Comparison of ENCODE assay signal across 31 cellular contexts in the genomic region with DNA sequence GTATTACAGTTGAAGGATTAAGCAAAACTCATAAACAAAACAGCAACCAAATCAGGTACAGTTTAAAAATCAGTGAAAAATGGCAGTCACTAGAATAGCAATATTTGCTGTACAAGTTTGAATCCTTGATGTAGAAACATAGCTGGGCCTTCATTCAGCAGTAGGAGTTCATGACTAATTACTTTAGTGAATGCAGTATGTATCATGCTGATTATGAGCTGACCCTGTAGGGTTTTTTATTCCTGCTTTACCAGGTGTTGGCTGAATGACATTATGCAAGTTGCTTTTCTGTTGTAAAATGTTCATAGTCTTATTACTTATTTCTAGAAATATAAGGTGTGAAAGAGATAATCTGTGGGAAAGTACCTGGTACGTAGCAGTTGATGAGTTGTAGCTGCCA.
"Had no signal": no experiment of that assay in that cellular context is flagged by ENCODE, and none has a peak within 500 bp of the region (broad histone marks: within the 10 kb centered on the region; RNA-seq: fewer than 3 reads in every experiment).

No MANE protein-coding gene starts in this region.

- H3K36me3 Mint-ChIP-seq: activated naive CD8-positive, alpha-beta T cell treated with anti-CD3 and anti-CD28 coated beads for 36 hours had no signal

- DNase-seq: activated CD4-positive, alpha-beta T cell treated with anti-CD3 and anti-CD28 coated beads for 36 hours; activated CD4-positive, alpha-beta T cell treated with anti-CD3 and anti-CD28 coated beads, Interleukin-2, amount 10 ng/mL, durations not matched to agents 7 days and 5 days; activated CD4-positive, alpha-beta T cell treated with anti-CD3 and anti-CD28 coated beads, Interleukin-2, amount 50 U/mL, for 48 hours; activated CD8-positive, alpha-beta T cell treated with anti-CD3 and anti-CD28 coated beads, Interleukin-2, amount 10 ng/mL, durations not matched to agents 7 days and 5 days; activated effector memory CD4-positive, alpha-beta T cell treated with Interleukin-2 at 50 U/mL for 16 hours; activated naive CD4-positive, alpha-beta T cell; activated naive CD4-positive, alpha-beta T cell treated with anti-CD3 and anti-CD28 coated beads, Interleukin-2, amount 50 U/mL, for 16 hours; activated naive CD8-positive, alpha-beta T cell treated with anti-CD3 and anti-CD28 coated beads for 36 hours; activated T-cell treated with anti-CD3 and anti-CD28 coated beads, Interleukin-2, amount 50 U/mL, for 24 hours; amniotic stem cell; aorta; brain microvascular endothelial cell; Karpas-422; NCI-H1105; NCI-H1417 treated with DMSO at 0.1 percent for 48 hours; NCI-H187 treated with DMSO at 0.1 percent for 48 hours; NCI-H2081; NCI-H2171; NCI-H510A; NCI-H748 treated with DMSO at 0.1 percent for 48 hours; NK-92 treated with Interleukin-12 subunit alpha and Interleukin-12 subunit beta, amount 100 ng/mL, for 24 hours; RPMI8226; SHP77 treated with DMSO at 0.1 percent for 48 hours; SK-N-SH had no signal

- H3K4me3 ChIP-seq: cardiac muscle cell, SJSA1 had no signal

- H3K4me1 ChIP-seq: SJSA1 had no signal

- H3K27ac ChIP-seq: brain microvascular endothelial cell, cardiac muscle cell, SJSA1 had no signal

- H3K36me3 ChIP-seq: brain microvascular endothelial cell, cardiac muscle cell, SJSA1 had no signal

- H3K4me1 Mint-ChIP-seq: activated CD4-positive, alpha-beta T cell treated with anti-CD3 and anti-CD28 coated beads for 36 hours; activated CD4-positive, alpha-beta T cell treated with anti-CD3 and anti-CD28 coated beads, Interleukin-2, amount 10 ng/mL, durations not matched to agents 7 days and 5 days; activated naive CD8-positive, alpha-beta T cell treated with anti-CD3 and anti-CD28 coated beads for 36 hours; central memory CD8-positive, alpha-beta T cell had no signal

- H3K9me3 Mint-ChIP-seq: activated CD4-positive, alpha-beta T cell treated with anti-CD3 and anti-CD28 coated beads, Interleukin-2, amount 10 ng/mL, durations not matched to agents 7 days and 5 days; activated T-cell treated with anti-CD3 and anti-CD28 coated beads, Interleukin-2, amount 50 U/mL, for 24 hours; T-helper 1 cell treated with Interleukin-12 subunit alpha and Interleukin-12 subunit beta and Interleukin-4 antibody, amounts not matched to agents 30 μg/mL and 1 μg/mL, for 36 hours; T-helper 2 cell treated with Interferon-gamma antibody and Interleukin-4, amounts not matched to agents 5 μg/mL and 100 μg/mL, for 36 hours had no signal

- H3K27me3 Mint-ChIP-seq: activated CD4-positive, alpha-beta T cell treated with anti-CD3 and anti-CD28 coated beads for 36 hours; activated CD4-positive, alpha-beta T cell treated with anti-CD3 and anti-CD28 coated beads, Interleukin-2, amount 10 ng/mL, durations not matched to agents 7 days and 5 days; activated T-cell treated with anti-CD3 and anti-CD28 coated beads, Interleukin-2, amount 50 U/mL, for 24 hours; central memory CD8-positive, alpha-beta T cell had no signal

- ATAC-seq: activated CD4-positive, alpha-beta T cell treated with anti-CD3 and anti-CD28 coated beads for 36 hours; activated CD4-positive, CD25-positive, alpha-beta regulatory T cell treated with anti-CD3 and anti-CD28 coated beads, Interleukin-2, amount 50 U/mL, for 24 hours; activated CD8-positive, alpha-beta T cell treated with anti-CD3 and anti-CD28 coated beads, Interleukin-2, amount 10 ng/mL, durations not matched to agents 7 days and 5 days; Panc1 had no signal

- H3K27me3 ChIP-seq: brain microvascular endothelial cell, cardiac muscle cell, SJSA1 had no signal

- H3K27ac Mint-ChIP-seq: activated CD4-positive, alpha-beta T cell treated with anti-CD3 and anti-CD28 coated beads for 36 hours; activated CD4-positive, alpha-beta T cell treated with anti-CD3 and anti-CD28 coated beads, Interleukin-2, amount 10 ng/mL, durations not matched to agents 7 days and 5 days; activated CD8-positive, alpha-beta T cell treated with anti-CD3 and anti-CD28 coated beads, Interleukin-2, amount 10 ng/mL, durations not matched to agents 7 days and 5 days; activated naive CD8-positive, alpha-beta T cell treated with anti-CD3 and anti-CD28 coated beads for 36 hours; activated T-cell treated with anti-CD3 and anti-CD28 coated beads, Interleukin-2, amount 50 U/mL, for 24 hours; T-helper 1 cell treated with Interleukin-12 subunit alpha and Interleukin-12 subunit beta and Interleukin-4 antibody, amounts not matched to agents 30 μg/mL and 1 μg/mL, for 36 hours; T-helper 2 cell treated with Interferon-gamma antibody and Interleukin-4, amounts not matched to agents 5 μg/mL and 100 μg/mL, for 36 hours had no signal

- H3K4me3 Mint-ChIP-seq: activated CD4-positive, alpha-beta T cell treated with anti-CD3 and anti-CD28 coated beads for 36 hours; activated CD4-positive, alpha-beta T cell treated with anti-CD3 and anti-CD28 coated beads, Interleukin-2, amount 10 ng/mL, durations not matched to agents 7 days and 5 days; activated CD8-positive, alpha-beta T cell treated with anti-CD3 and anti-CD28 coated beads, Interleukin-2, amount 10 ng/mL, durations not matched to agents 7 days and 5 days; activated naive CD8-positive, alpha-beta T cell treated with anti-CD3 and anti-CD28 coated beads for 36 hours; activated T-cell treated with anti-CD3 and anti-CD28 coated beads, Interleukin-2, amount 50 U/mL, for 24 hours; central memory CD8-positive, alpha-beta T cell; T-helper 1 cell treated with Interleukin-12 subunit alpha and Interleukin-12 subunit beta and Interleukin-4 antibody, amounts not matched to agents 30 μg/mL and 1 μg/mL, for 36 hours; T-helper 2 cell treated with Interferon-gamma antibody and Interleukin-4, amounts not matched to agents 5 μg/mL and 100 μg/mL, for 36 hours had no signal

- H3K9me3 ChIP-seq: SJSA1, SK-N-SH had no signal
